In the genomic region with DNA sequence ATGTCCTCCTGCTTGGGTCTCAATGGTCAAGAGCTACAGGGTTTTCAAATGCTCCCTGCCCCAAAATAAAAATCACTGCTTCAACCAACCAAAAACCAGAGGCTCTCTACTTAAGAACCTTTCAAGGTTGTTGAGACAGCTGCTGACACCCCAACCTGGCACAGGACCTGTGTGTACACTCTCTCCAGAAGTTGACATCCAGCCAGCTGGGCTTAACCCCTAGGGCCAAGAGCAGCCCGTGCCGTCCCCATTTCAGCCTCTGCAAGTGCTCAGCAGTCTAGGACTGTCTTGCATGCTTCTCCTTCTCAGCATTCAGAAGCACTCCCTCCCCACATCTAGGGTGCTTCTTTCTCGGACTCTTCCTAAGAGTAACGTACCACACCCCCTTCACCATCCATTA, we compare ENCODE assay signal across 19 cellular contexts.
"Had no signal": no experiment of that assay in that cellular context is flagged by ENCODE, and none has a peak within 500 bp of the region (broad histone marks: within the 10 kb centered on the region; RNA-seq: fewer than 3 reads in every experiment).

No MANE protein-coding gene starts in this region.

- H3K27ac ChIP-seq: brain microvascular endothelial cell, prostate gland, testis, uterus had no signal

- ATAC-seq: mucosa of descending colon, natural killer cell, WTC11 had no signal

- H3K4me3 ChIP-seq: mucosa of descending colon, prostate gland, testis, uterus had no signal

- H3K9me3 Mint-ChIP-seq: activated CD4-positive, alpha-beta T cell treated with anti-CD3 and anti-CD28 coated beads, Interleukin-2, amount 10 ng/mL, durations not matched to agents 24 days and 14 days; activated T-helper 2 cell treated with anti-CD3 and anti-CD28 coated beads, Interferon-gamma antibody, Interleukin-2, Interleukin-4, amounts not matched to agents 10 μg/mL and 5 μg/mL and 100 μg/mL, durations not matched to agents 14 hours and 24 hours and 36 hours; dendritic cell treated with granulocyte-macrophage colony-stimulating factor and Interleukin-4, amounts not matched to agents 40 ng/mL and 50 ng/mL, for 4 days; natural killer cell; stimulated activated naive CD8-positive, alpha-beta T cell treated with anti-CD3 and anti-CD28 coated beads, Interleukin-15, Interleukin-2, amounts not matched to agents 100 ng/mL and 50 ng/mL, for 24 hours; WTC11 had no signal

- H3K36me3 ChIP-seq: uterus had no signal

- H3K4me3 Mint-ChIP-seq: activated CD4-positive, alpha-beta T cell treated with anti-CD3 and anti-CD28 coated beads, Interleukin-2, amount 10 ng/mL, durations not matched to agents 24 days and 14 days; dendritic cell treated with granulocyte-macrophage colony-stimulating factor and Interleukin-4, amounts not matched to agents 40 ng/mL and 50 ng/mL, for 4 days; natural killer cell; stimulated activated naive CD8-positive, alpha-beta T cell treated with anti-CD3 and anti-CD28 coated beads, Interleukin-15, Interleukin-2, amounts not matched to agents 100 ng/mL and 50 ng/mL, for 24 hours; WTC11 had no signal

- H3K4me1 Mint-ChIP-seq: activated CD4-positive, alpha-beta T cell treated with anti-CD3 and anti-CD28 coated beads, Interleukin-2, amount 10 ng/mL, durations not matched to agents 24 days and 14 days; WTC11 had no signal

- H3K27me3 ChIP-seq: brain microvascular endothelial cell, testis, uterus had no signal

- H3K4me1 ChIP-seq: prostate gland, uterus had no signal

- DNase-seq: activated CD4-positive, alpha-beta T cell treated with anti-CD3 and anti-CD28 coated beads, Interleukin-2, amount 10 ng/mL, durations not matched to agents 24 days and 14 days; activated naive CD4-positive, alpha-beta T cell treated with anti-CD3 and anti-CD28 coated beads, Interleukin-2, amount 50 U/mL, for 16 hours; activated T-cell treated with anti-CD3 and anti-CD28 coated beads for 4 hours; amygdala; brain microvascular endothelial cell; cerebellar nuclear complex; erythroblast; mucosa of descending colon; natural killer cell; nucleus accumbens; stimulated activated CD4-positive, alpha-beta T cell treated with anti-CD3 and anti-CD28 coated beads, Interleukin-2, amount 100 ng/mL, for 48 hours; stimulated activated CD8-positive, alpha-beta memory T cell treated with anti-CD3 and anti-CD28 coated beads, Interleukin-4, amount 100 ng/mL, for 48 hours; testis; uterus had no signal

- H3K27ac Mint-ChIP-seq: activated CD4-positive, alpha-beta T cell treated with anti-CD3 and anti-CD28 coated beads, Interleukin-2, amount 10 ng/mL, durations not matched to agents 24 days and 14 days; activated T-helper 2 cell treated with anti-CD3 and anti-CD28 coated beads, Interferon-gamma antibody, Interleukin-2, Interleukin-4, amounts not matched to agents 10 μg/mL and 5 μg/mL and 100 μg/mL, durations not matched to agents 14 hours and 24 hours and 36 hours; dendritic cell treated with granulocyte-macrophage colony-stimulating factor and Interleukin-4, amounts not matched to agents 40 ng/mL and 50 ng/mL, for 4 days; natural killer cell; stimulated activated naive CD8-positive, alpha-beta T cell treated with anti-CD3 and anti-CD28 coated beads, Interleukin-15, Interleukin-2, amounts not matched to agents 100 ng/mL and 50 ng/mL, for 24 hours; WTC11 had no signal

- H3K27me3 Mint-ChIP-seq: activated CD4-positive, alpha-beta T cell treated with anti-CD3 and anti-CD28 coated beads, Interleukin-2, amount 10 ng/mL, durations not matched to agents 24 days and 14 days; dendritic cell treated with granulocyte-macrophage colony-stimulating factor and Interleukin-4, amounts not matched to agents 40 ng/mL and 50 ng/mL, for 4 days; stimulated activated naive CD8-positive, alpha-beta T cell treated with anti-CD3 and anti-CD28 coated beads, Interleukin-15, Interleukin-2, amounts not matched to agents 100 ng/mL and 50 ng/mL, for 24 hours had no signal

- H3K9me3 ChIP-seq: mucosa of descending colon, prostate gland, testis, uterus had no signal
